Comparison of ENCODE assay signal across 26 cellular contexts in the genomic region with DNA sequence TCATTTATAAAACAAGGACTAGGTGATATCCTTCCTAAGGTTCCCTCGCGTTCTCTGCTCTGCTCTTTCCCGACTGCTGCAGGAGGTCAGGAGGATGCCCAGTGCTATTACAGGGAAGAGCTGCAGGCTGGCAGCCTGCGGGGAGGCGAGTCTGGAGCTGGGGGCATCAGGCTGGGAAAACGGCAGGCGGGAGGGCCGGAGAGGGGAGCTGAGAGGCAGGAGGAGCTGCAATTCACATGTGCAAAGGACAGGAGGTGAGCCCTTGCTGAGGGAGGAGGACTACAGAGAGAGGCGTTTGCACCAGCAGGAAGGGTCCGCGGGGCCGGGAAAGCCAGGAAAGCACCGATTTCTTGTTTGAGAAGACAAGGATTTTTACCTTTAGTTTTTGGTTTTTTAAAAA. TPM values are rescaled to one million over a fixed set of nuclear protein-coding genes. Genes with fewer than 3 reads are reported as not detected.
DNase-seq lines count a peak whose midpoint lies in the region; ATAC-seq and TF ChIP-seq lines count a peak whose summit lies in the region.
"Had no signal": no experiment of that assay in that cellular context is flagged by ENCODE, and none has a peak within 500 bp of the region (broad histone marks: within the 10 kb centered on the region; RNA-seq: fewer than 3 reads in every experiment).

No MANE protein-coding gene starts in this region.

- peaks cover 9% of the 10 kb centered on the region for H3K9me3 Mint-ChIP-seq in glutamatergic neuron (ENCODE audit: unreplicated experiment)
- H3K9me3 Mint-ChIP-seq in HFFc6: no peaks in the 10 kb centered on the region
- H3K9me3 Mint-ChIP-seq: CD4-positive, alpha-beta memory T cell had no signal

- H3K4me3 ChIP-seq in WERI-Rb-1 (ENCODE audit: low read depth, low read length): no peak overlapping the region
- H3K4me3 ChIP-seq in MM.1S (ENCODE audit: low read length): no peak overlapping the region
- H3K4me3 ChIP-seq: PC-9, SJSA1 had no signal

- H3K36me3 ChIP-seq in WERI-Rb-1 (no peaks in the 10 kb centered on the region), MM.1S (replicated peaks; ENCODE audit: insufficient read depth, low read length) (no peaks in the 10 kb centered on the region)
- H3K36me3 ChIP-seq: SJSA1 had no signal

- no peak overlapping the region for H3K9ac ChIP-seq in MM.1S (ENCODE audit: low read length)

- no peak overlapping the region for H2AFZ ChIP-seq in MM.1S (ENCODE audit: low read length)
- H2AFZ ChIP-seq: PC-9 had no signal

- no peak for ATAC-seq in T-helper 17 cell

- no peaks in the 10 kb centered on the region for H4K20me1 ChIP-seq in MM.1S (ENCODE audit: insufficient read depth, low read length)

- H3K27ac Mint-ChIP-seq in glutamatergic neuron (ENCODE audit: unreplicated experiment) (peak overlapping the region; percentile 87), HFFc6 (no peak overlapping the region), T-helper 17 cell (no peak overlapping the region)
- H3K27ac Mint-ChIP-seq: B cell had no signal

- no peaks in the 10 kb centered on the region for H3K9me2 ChIP-seq in MM.1S (replicated peaks; ENCODE audit: insufficient read depth, low read length)

- peak overlapping the region; percentile 12; the same call in 1 of the 2 replicates for H3K27ac ChIP-seq in WERI-Rb-1
- H3K27ac ChIP-seq in MM.1S (ENCODE audit: low read length): no peak overlapping the region
- H3K27ac ChIP-seq: 22Rv1, PC-9, SJSA1 had no signal

- H3F3A ChIP-seq in MM.1S (ENCODE audit: insufficient read depth, low read length): no peaks in the 10 kb centered on the region

- DNase-seq in NCI-H2227 (lab: John Stamatoyannopoulos, UW; ENCODE audit: unreplicated experiment) (peak; percentile 7), NCI-H2227 treated with DMSO at 0.1 percent for 48 hours (lab: John Stamatoyannopoulos, UW) (no peak), WERI-Rb-1 (peak; percentile 14), glutamatergic neuron (no peak), MM.1S (no peak), GM13977 (ENCODE audit: low spot score) (no peak), HFFc6 (no peak), T-helper 17 cell (no peak)
- DNase-seq: Caco-2; CD4-positive, alpha-beta memory T cell; NCI-H1092; NCI-H1417 treated with DMSO at 0.1 percent for 48 hours; NCI-H1694 treated with DMSO at 0.1 percent for 48 hours; NCI-H2081; NCI-H2171; NCI-H524; NCI-H748 treated with DMSO at 0.1 percent for 48 hours; NK-92 treated with Interleukin-12 subunit alpha and Interleukin-12 subunit beta, amount 100 ng/mL, for 24 hours; Right ventricle myocardium superior had no signal

- peaks cover 11% of the 10 kb centered on the region for H3K27me3 Mint-ChIP-seq in glutamatergic neuron (ENCODE audit: unreplicated experiment)
- H3K27me3 Mint-ChIP-seq in HFFc6 (ENCODE audit: insufficient read depth): peaks cover 16% of the 10 kb centered on the region
- H3K27me3 Mint-ChIP-seq in T-helper 17 cell: peaks cover 14% of the 10 kb centered on the region

- H3K4me3 Mint-ChIP-seq in glutamatergic neuron (ENCODE audit: unreplicated experiment) (no peak overlapping the region), HFFc6 (no peak overlapping the region), T-helper 17 cell (no peak overlapping the region)
- H3K4me3 Mint-ChIP-seq: B cell; CD4-positive, alpha-beta memory T cell had no signal

- no peaks in the 10 kb centered on the region for H3K79me2 ChIP-seq in MM.1S (ENCODE audit: low read length)

- H3K36me3 Mint-ChIP-seq in glutamatergic neuron (ENCODE audit: unreplicated experiment): peaks cover 4% of the 10 kb centered on the region
- H3K36me3 Mint-ChIP-seq in HFFc6 (ENCODE audit: low read depth): no peaks in the 10 kb centered on the region
- H3K36me3 Mint-ChIP-seq in T-helper 17 cell (ENCODE audit: low read depth): no peaks in the 10 kb centered on the region
- H3K36me3 Mint-ChIP-seq: CD4-positive, alpha-beta memory T cell had no signal

- H3K9me3 ChIP-seq in WERI-Rb-1 (ENCODE audit: severe bottlenecking) (no peaks in the 10 kb centered on the region), MM.1S (replicated peaks; ENCODE audit: insufficient read depth, low read length) (no peaks in the 10 kb centered on the region), T-helper 17 cell (ENCODE audit: control insufficient read depth, low read length, poor library complexity, severe bottlenecking) (no peaks in the 10 kb centered on the region)
- H3K9me3 ChIP-seq: Caco-2, SJSA1 had no signal

- H3K4me1 ChIP-seq in MM.1S (ENCODE audit: low read length): no peaks in the 10 kb centered on the region
- H3K4me1 ChIP-seq: Caco-2 had no signal

- H3K4me2 ChIP-seq in MM.1S (ENCODE audit: low read depth, low read length): no peak overlapping the region
- H3K4me2 ChIP-seq: PC-9 had no signal

- in situ Hi-C loops in GM13977 (cut with MboI; ENCODE audit: low pct_unique_long_range_greater_than_20kb, low sequenced_read_pairs, unreplicated experiment): no loop called here

- H3K4me1 Mint-ChIP-seq in glutamatergic neuron (ENCODE audit: low read depth, unreplicated experiment) (peaks cover 22% of the 10 kb centered on the region), HFFc6 (ENCODE audit: low read depth) (peaks cover 12% of the 10 kb centered on the region; the same call in 1 of the 2 replicates), T-helper 17 cell (peaks cover 9% of the 10 kb centered on the region)

- H3K27me3 ChIP-seq in WERI-Rb-1 (ENCODE audit: insufficient read depth, low read depth, severe bottlenecking) (no peaks in the 10 kb centered on the region), MM.1S (replicated peaks; ENCODE audit: insufficient read depth, low read length) (peaks cover 10% of the 10 kb centered on the region)
- H3K27me3 ChIP-seq: SJSA1 had no signal

- no peak for TF ChIP-seq CTCF in WERI-Rb-1 (IDR thresholded peaks at IDR 0.05; ENCODE audit: low read depth, low read length)
- no peak for TF ChIP-seq CTCF in glutamatergic neuron (IDR thresholded peaks at IDR 0.05; ENCODE audit: partially characterized antibody, unreplicated experiment)
- TF ChIP-seq CTCF in MM.1S (IDR thresholded peaks at IDR 0.05; ENCODE audit: low read length): no peak
- no peak for TF ChIP-seq CTCF in GM13977 (IDR thresholded peaks at IDR 0.05; ENCODE audit: extremely low read depth, insufficient read depth, missing control alignments)
- TF ChIP-seq CTCF in HFFc6 (IDR thresholded peaks at IDR 0.05): no peak

RNA-seq across cellular contexts. Expression of a gene that starts 8.1 kb away (rescaled TPM):
- total RNA-seq in glutamatergic neuron (ENCODE audit: unreplicated experiment) (not detected), T-helper 17 cell (not detected)
- not detected for total RNA-seq in HFFc6 (2021; fragmentation: NEBNext Ultra II Directional; extraction: Animal tissue kit (Norgen Biotek cat#: 25700))
- total RNA-seq: B cell; Caco-2; CD4-positive, alpha-beta memory T cell; H4; HT-29; PC-9; RPMI7951; SJSA1 had no signal

RNA-seq across cellular contexts. Expression of a gene that starts 12.2 kb away (rescaled TPM):
- 74.7 TPM for total RNA-seq in glutamatergic neuron (ENCODE audit: unreplicated experiment)
- 10 to 100 TPM; 22.0 to 30.4 (median 25.7) TPM for total RNA-seq in HFFc6 (2021; fragmentation: NEBNext Ultra II Directional; extraction: Animal tissue kit (Norgen Biotek cat#: 25700))
- total RNA-seq in T-helper 17 cell: 10 to 100 TPM; 61.8 to 84.5 TPM

RNA-seq across cellular contexts. Expression of a gene that starts 40.7 kb away (rescaled TPM):
- total RNA-seq in glutamatergic neuron (ENCODE audit: unreplicated experiment) (not detected), T-helper 17 cell (not detected)
- total RNA-seq in HFFc6 (2021; fragmentation: NEBNext Ultra II Directional; extraction: Animal tissue kit (Norgen Biotek cat#: 25700)): not detected
- total RNA-seq: B cell; Caco-2; CD4-positive, alpha-beta memory T cell; H4; HT-29; PC-9; Right ventricle myocardium superior; RPMI7951; SJSA1 had no signal

RNA-seq across cellular contexts. Expression of a gene that starts 54.0 kb away (rescaled TPM):
- 0.56 TPM for total RNA-seq in glutamatergic neuron (ENCODE audit: unreplicated experiment)
- not detected for total RNA-seq in HFFc6 (2021; fragmentation: NEBNext Ultra II Directional; extraction: Animal tissue kit (Norgen Biotek cat#: 25700))
- not detected for total RNA-seq in T-helper 17 cell
- total RNA-seq: Right ventricle myocardium superior, RPMI7951, SJSA1 had no signal

RNA-seq across cellular contexts. Expression of a gene that starts 54.1 kb away (rescaled TPM):
- 81.7 TPM for total RNA-seq in glutamatergic neuron (ENCODE audit: unreplicated experiment)
- 10 to 100 TPM; 14.8 to 18.8 (median 17.2) TPM for total RNA-seq in HFFc6 (2021; fragmentation: NEBNext Ultra II Directional; extraction: Animal tissue kit (Norgen Biotek cat#: 25700))
- total RNA-seq in T-helper 17 cell: 10 to 100 TPM; 11.9 to 12.6 TPM

Comparison
In these comparisons a context has a peak if more than half of its experiments do, and no peak if none do; other contexts are left out.
1. DNase-seq: peak in NCI-H2227 (single experiment) and WERI-Rb-1 (single experiment); none in NCI-H2227 treated with DMSO at 0.1 percent for 48 hours (single experiment), glutamatergic neuron (single experiment), MM.1S (single experiment), GM13977 (single experiment), HFFc6 (single experiment) and T-helper 17 cell (0 of 3).